Comparison of ENCODE assay signal across 25 cellular contexts in the genomic region with DNA sequence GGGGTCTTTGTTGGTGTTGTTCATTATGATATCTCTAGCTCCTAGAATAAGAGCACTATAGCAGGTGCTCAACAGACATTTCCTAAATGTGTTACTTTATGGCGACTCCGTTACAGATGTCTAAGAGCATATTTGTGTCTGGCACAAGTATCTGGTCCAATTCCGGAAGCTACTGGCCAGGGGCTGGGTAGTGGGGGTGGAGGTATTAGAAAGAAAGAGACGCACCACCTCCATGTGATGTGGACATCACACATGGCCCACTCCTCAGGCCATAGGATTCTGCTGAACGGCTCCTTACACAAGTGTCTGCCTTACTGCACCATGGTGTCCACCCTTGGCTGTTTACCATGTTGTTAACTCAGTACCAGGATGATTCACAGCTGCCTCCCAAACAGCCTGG.
"Had no signal": no experiment of that assay in that cellular context is flagged by ENCODE, and none has a peak within 500 bp of the region (broad histone marks: within the 10 kb centered on the region; RNA-seq: fewer than 3 reads in every experiment).

No MANE protein-coding gene starts in this region.

- DNase-seq: stimulated activated CD4-positive, alpha-beta T cell treated with anti-CD3 and anti-CD28 coated beads, Interleukin-2, amount 100 ng/mL, for 48 hours; stimulated activated CD4-positive, alpha-beta T cell treated with anti-CD3 and anti-CD28 coated beads, Interleukin-4, amount 100 ng/mL, for 1 hour; stimulated activated CD4-positive, alpha-beta T cell treated with anti-CD3 and anti-CD28 coated beads, Interleukin-4, amount 100 ng/mL, for 24 hours; stimulated activated CD4-positive, alpha-beta T cell treated with anti-CD3 and anti-CD28 coated beads, Interleukin-4, amount 100 ng/mL, for 4 hours; stimulated activated CD8-positive, alpha-beta memory T cell treated with anti-CD3 and anti-CD28 coated beads, Interleukin-4, amount 100 ng/mL, for 48 hours; stimulated activated naive B cell treated with anti-CD40 and anti-IgM and Interleukin-4, amounts not matched to agents 10 μg/mL and 1 μg/mL and 100 μg/mL, for 72 hours; stimulated activated naive CD4-positive, alpha-beta T cell; stimulated activated naive CD4-positive, alpha-beta T cell treated with Interleukin-2 at 50 U/mL for 16 hours; stimulated activated naive CD8-positive, alpha-beta T cell treated with anti-CD3 and anti-CD28 coated beads, Interleukin-15, amount 100 ng/mL, for 72 hours; stimulated activated naive CD8-positive, alpha-beta T cell treated with anti-CD3 and anti-CD28 coated beads, Interleukin-15, Interleukin-2, amounts not matched to agents 100 U/mL and 50 U/mL, for 24 hours; stomach; substantia nigra; testis; thyroid gland; tibial artery; transverse colon; upper lobe of left lung; upper lobe of right lung; uterus had no signal

- H3K4me3 ChIP-seq: stomach, suprapubic skin, testis, thoracic aorta, thyroid gland, tibial artery, tibial nerve, transverse colon, upper lobe of left lung, upper lobe of right lung, uterus, vagina had no signal

- H3K27ac ChIP-seq: stomach, suprapubic skin, testis, thoracic aorta, thyroid gland, tibial artery, tibial nerve, transverse colon, upper lobe of left lung, upper lobe of right lung, uterus, vagina had no signal

- H3K27me3 ChIP-seq: testis, thyroid gland, tibial artery, tibial nerve, transverse colon, upper lobe of left lung, upper lobe of right lung, uterus, vagina had no signal

- H3K36me3 ChIP-seq: stomach, suprapubic skin, thoracic aorta, thyroid gland, tibial artery, tibial nerve, transverse colon, upper lobe of left lung, upper lobe of right lung, uterus, vagina had no signal

- H3K4me1 ChIP-seq: stomach, suprapubic skin, testis, thyroid gland, tibial artery, tibial nerve, transverse colon, upper lobe of left lung, upper lobe of right lung, uterus, vagina had no signal

- H3K9me3 ChIP-seq: stomach, suprapubic skin, testis, thoracic aorta, thyroid gland, tibial artery, tibial nerve, transverse colon, upper lobe of left lung, upper lobe of right lung, uterus, vagina had no signal

- ATAC-seq: stimulated activated effector memory CD8-positive, alpha-beta T cell treated with anti-CD3 and anti-CD28 coated beads, Interleukin-12 subunit alpha, Interleukin-12 subunit beta, amount 100 ng/mL, for 72 hours; stimulated activated memory B cell treated with anti-CD40 and anti-IgM and Interleukin-4, amounts not matched to agents 10 μg/mL and 1 μg/mL and 100 μg/mL, for 72 hours; stimulated activated naive B cell treated with anti-CD40 and anti-IgM and Interleukin-4, amounts not matched to agents 10 μg/mL and 1 μg/mL and 100 μg/mL, for 72 hours; stimulated activated naive CD8-positive, alpha-beta T cell treated with anti-CD3 and anti-CD28 coated beads, Interleukin-15, amount 100 ng/mL, for 72 hours; stimulated activated naive CD8-positive, alpha-beta T cell treated with anti-CD3 and anti-CD28 coated beads, Interleukin-15, Interleukin-2, amounts not matched to agents 100 U/mL and 50 U/mL, for 24 hours; upper lobe of right lung had no signal
